Comparison of ENCODE assay signal across 23 cellular contexts in genomic region chr1:233651563-233652233, GRCh38.
"Had no signal": no experiment of that assay in that cellular context is flagged by ENCODE, and none has a peak within 500 bp of the region (broad histone marks: within the 10 kb centered on the region; RNA-seq: fewer than 3 reads in every experiment).

No MANE protein-coding gene starts in this region.

- DNase-seq: activated CD4-positive, alpha-beta T cell treated with anti-CD3 and anti-CD28 coated beads, Interleukin-2, amount 10 ng/mL, durations not matched to agents 24 days and 14 days; activated CD4-positive, alpha-beta T cell treated with anti-CD3 and anti-CD28 coated beads, Interleukin-2, amount 50 U/mL, for 48 hours; activated CD4-positive, CD25-positive, alpha-beta regulatory T cell treated with anti-CD3 and anti-CD28 coated beads, Interleukin-2, amount 50 U/mL, for 72 hours; activated CD8-positive, alpha-beta memory T cell treated with anti-CD3 and anti-CD28 coated beads, Interleukin-2, amount 10 ng/mL, durations not matched to agents 7 days and 5 days; activated effector memory CD4-positive, alpha-beta T cell treated with anti-CD3 and anti-CD28 coated beads, Interleukin-2, amount 50 U/mL, for 16 hours; activated naive CD4-positive, alpha-beta T cell treated with Interleukin-2 at 50 U/mL for 16 hours; activated naive CD8-positive, alpha-beta T cell treated with anti-CD3 and anti-CD28 coated beads, Interleukin-2, amount 50 U/mL, for 24 hours; activated T-cell treated with anti-CD3 and anti-CD28 coated beads, Interleukin-2, amount 50 U/mL, for 4 hours; amniotic stem cell; body of pancreas; Kasumi-1; NCI-H1048; NCI-H2029; NCI-H2107; NCI-H446; NCI-H524; PC-3; SHP77 treated with DMSO at 0.1 percent for 48 hours; T-helper 17 cell; T-helper 9 cell had no signal

- H3K4me3 ChIP-seq: ascending aorta, body of pancreas had no signal

- H3K9me3 ChIP-seq: ascending aorta, body of pancreas had no signal

- H3K27ac Mint-ChIP-seq: activated CD4-positive, alpha-beta T cell treated with anti-CD3 and anti-CD28 coated beads, Interleukin-2, amount 10 ng/mL, durations not matched to agents 24 days and 14 days; activated CD8-positive, alpha-beta memory T cell treated with anti-CD3 and anti-CD28 coated beads, Interleukin-2, amount 10 ng/mL, durations not matched to agents 7 days and 5 days; activated naive CD4-positive, alpha-beta T cell treated with anti-CD3 and anti-CD28 coated beads, Interleukin-2, amount 50 U/mL, for 72 hours; activated naive CD8-positive, alpha-beta T cell treated with anti-CD3 and anti-CD28 coated beads, Interleukin-2, amount 50 U/mL, for 24 hours; T-helper 17 cell; WTC11 had no signal

- H3K4me1 Mint-ChIP-seq: activated CD4-positive, alpha-beta T cell treated with anti-CD3 and anti-CD28 coated beads, Interleukin-2, amount 10 ng/mL, durations not matched to agents 24 days and 14 days; activated CD8-positive, alpha-beta memory T cell treated with anti-CD3 and anti-CD28 coated beads, Interleukin-2, amount 10 ng/mL, durations not matched to agents 7 days and 5 days; activated naive CD8-positive, alpha-beta T cell treated with anti-CD3 and anti-CD28 coated beads, Interleukin-2, amount 50 U/mL, for 24 hours; T-helper 17 cell had no signal

- H3K27me3 Mint-ChIP-seq: activated CD4-positive, alpha-beta T cell treated with anti-CD3 and anti-CD28 coated beads, Interleukin-2, amount 10 ng/mL, durations not matched to agents 24 days and 14 days had no signal

- H3K36me3 ChIP-seq: ascending aorta had no signal

- H3K27ac ChIP-seq: ascending aorta, body of pancreas had no signal

- H3K4me3 Mint-ChIP-seq: activated CD4-positive, alpha-beta T cell treated with anti-CD3 and anti-CD28 coated beads, Interleukin-2, amount 10 ng/mL, durations not matched to agents 24 days and 14 days; activated CD8-positive, alpha-beta memory T cell treated with anti-CD3 and anti-CD28 coated beads, Interleukin-2, amount 10 ng/mL, durations not matched to agents 7 days and 5 days; activated naive CD8-positive, alpha-beta T cell treated with anti-CD3 and anti-CD28 coated beads, Interleukin-2, amount 50 U/mL, for 24 hours; activated T-cell treated with anti-CD3 and anti-CD28 coated beads, Interleukin-2, amount 50 U/mL, for 4 hours; T-helper 17 cell; WTC11 had no signal

- H3K27me3 ChIP-seq: ascending aorta, body of pancreas had no signal

- H3K9me3 Mint-ChIP-seq: activated CD4-positive, alpha-beta T cell treated with anti-CD3 and anti-CD28 coated beads, Interleukin-2, amount 10 ng/mL, durations not matched to agents 24 days and 14 days; activated naive CD4-positive, alpha-beta T cell treated with anti-CD3 and anti-CD28 coated beads, Interleukin-2, amount 50 U/mL, for 72 hours; activated naive CD8-positive, alpha-beta T cell treated with anti-CD3 and anti-CD28 coated beads, Interleukin-2, amount 50 U/mL, for 24 hours; activated T-cell treated with anti-CD3 and anti-CD28 coated beads, Interleukin-2, amount 50 U/mL, for 4 hours had no signal

- H3K4me1 ChIP-seq: ascending aorta, body of pancreas had no signal

- H3K36me3 Mint-ChIP-seq: activated CD8-positive, alpha-beta memory T cell treated with anti-CD3 and anti-CD28 coated beads, Interleukin-2, amount 10 ng/mL, durations not matched to agents 7 days and 5 days; activated naive CD4-positive, alpha-beta T cell treated with anti-CD3 and anti-CD28 coated beads, Interleukin-2, amount 50 U/mL, for 72 hours had no signal
